ENCODE assay signal across 40 cellular contexts in genomic region chr20:52578559-52578958, GRCh38.
"Had no signal": no experiment of that assay in that cellular context is flagged by ENCODE, and none has a peak within 500 bp of the region (broad histone marks: within the 10 kb centered on the region; RNA-seq: fewer than 3 reads in every experiment).

No MANE protein-coding gene starts in this region.

- H3K36me3 Mint-ChIP-seq: activated naive CD4-positive, alpha-beta T cell treated with anti-CD3 and anti-CD28 coated beads, Interleukin-2, amount 10 ng/mL, durations not matched to agents 7 days and 5 days; activated naive CD8-positive, alpha-beta T cell treated with anti-CD3 and anti-CD28 coated beads, Interleukin-2, amount 10 ng/mL, durations not matched to agents 7 days and 5 days; brain had no signal

- H3K27ac Mint-ChIP-seq: activated naive CD4-positive, alpha-beta T cell treated with anti-CD3 and anti-CD28 coated beads for 36 hours; activated naive CD4-positive, alpha-beta T cell treated with anti-CD3 and anti-CD28 coated beads, Interleukin-2, amount 10 ng/mL, durations not matched to agents 7 days and 5 days; activated naive CD4-positive, alpha-beta T cell treated with anti-CD3 and anti-CD28 coated beads, Interleukin-2, amount 50 U/mL, for 24 hours; activated naive CD4-positive, alpha-beta T cell treated with anti-CD3 and anti-CD28 coated beads, Interleukin-2, amount 50 U/mL, for 72 hours; activated naive CD8-positive, alpha-beta T cell; activated naive CD8-positive, alpha-beta T cell treated with anti-CD3 and anti-CD28 coated beads for 36 hours; activated naive CD8-positive, alpha-beta T cell treated with anti-CD3 and anti-CD28 coated beads, Interleukin-2, amount 10 ng/mL, durations not matched to agents 7 days and 5 days; activated naive CD8-positive, alpha-beta T cell treated with anti-CD3 and anti-CD28 coated beads, Interleukin-2, amount 50 U/mL, for 24 hours; activated T-cell treated with anti-CD3 and anti-CD28 coated beads, Interleukin-2, amount 50 U/mL, for 24 hours; activated T-cell treated with anti-CD3 and anti-CD28 coated beads, Interleukin-2, amount 50 U/mL, for 72 hours; activated T-helper 1 cell treated with anti-CD3 and anti-CD28 coated beads, Interleukin-12 subunit alpha, Interleukin-12 subunit beta, Interleukin-2, Interleukin-4 antibody, amounts not matched to agents 30 ng/mL and 10 ng/mL and 1 ng/mL, durations not matched to agents 14 hours and 24 hours and 36 hours; activated T-helper 17 cell treated with anti-CD3 and anti-CD28 coated beads, Interleukin-2, amount 50 U/mL, for 72 hours; activated T-helper 2 cell treated with anti-CD3 and anti-CD28 coated beads, Interferon-gamma antibody, Interleukin-2, Interleukin-4, amounts not matched to agents 10 μg/mL and 5 μg/mL and 100 μg/mL, durations not matched to agents 14 hours and 24 hours and 36 hours; brain had no signal

- H3K4me1 ChIP-seq: adrenal gland, ascending aorta, body of pancreas, breast epithelium had no signal

- H3K4me3 ChIP-seq: adrenal gland, ascending aorta, body of pancreas, breast epithelium, cardiac muscle cell had no signal

- H3K9me3 ChIP-seq: adrenal gland, ascending aorta, breast epithelium had no signal

- H3K9me3 Mint-ChIP-seq: activated naive CD8-positive, alpha-beta T cell treated with anti-CD3 and anti-CD28 coated beads, Interleukin-2, amount 10 ng/mL, durations not matched to agents 7 days and 5 days had no signal

- H3K4me1 Mint-ChIP-seq: activated naive CD4-positive, alpha-beta T cell treated with anti-CD3 and anti-CD28 coated beads, Interleukin-2, amount 10 ng/mL, durations not matched to agents 7 days and 5 days; activated naive CD4-positive, alpha-beta T cell treated with anti-CD3 and anti-CD28 coated beads, Interleukin-2, amount 50 U/mL, for 24 hours; activated naive CD8-positive, alpha-beta T cell treated with anti-CD3 and anti-CD28 coated beads for 36 hours; activated naive CD8-positive, alpha-beta T cell treated with anti-CD3 and anti-CD28 coated beads, Interleukin-2, amount 10 ng/mL, durations not matched to agents 7 days and 5 days; activated naive CD8-positive, alpha-beta T cell treated with anti-CD3 and anti-CD28 coated beads, Interleukin-2, amount 50 U/mL, for 24 hours; activated T-helper 17 cell treated with anti-CD3 and anti-CD28 coated beads, Interleukin-2, amount 50 U/mL, for 72 hours; brain; central memory CD8-positive, alpha-beta T cell had no signal

- H3K27me3 Mint-ChIP-seq: activated naive CD4-positive, alpha-beta T cell treated with anti-CD3 and anti-CD28 coated beads, Interleukin-2, amount 10 ng/mL, durations not matched to agents 7 days and 5 days; activated naive CD4-positive, alpha-beta T cell treated with anti-CD3 and anti-CD28 coated beads, Interleukin-2, amount 50 U/mL, for 24 hours; activated naive CD8-positive, alpha-beta T cell; activated naive CD8-positive, alpha-beta T cell treated with anti-CD3 and anti-CD28 coated beads for 36 hours; activated naive CD8-positive, alpha-beta T cell treated with anti-CD3 and anti-CD28 coated beads, Interleukin-2, amount 10 ng/mL, durations not matched to agents 7 days and 5 days; activated naive CD8-positive, alpha-beta T cell treated with anti-CD3 and anti-CD28 coated beads, Interleukin-2, amount 50 U/mL, for 24 hours; activated T-cell treated with anti-CD3 and anti-CD28 coated beads, Interleukin-2, amount 50 U/mL, for 24 hours had no signal

- H3K36me3 ChIP-seq: adrenal gland, ascending aorta, brain microvascular endothelial cell, breast epithelium, cardiac muscle cell had no signal

- DNase-seq: activated effector memory CD4-positive, alpha-beta T cell treated with anti-CD3 and anti-CD28 coated beads, Interleukin-2, amount 50 U/mL, for 16 hours; activated effector memory CD4-positive, alpha-beta T cell treated with Interleukin-2 at 50 U/mL for 16 hours; activated gamma-delta T cell; activated gamma-delta T cell treated with Interleukin-2 at 50 U/mL for 16 hours; activated naive CD4-positive, alpha-beta T cell; activated naive CD4-positive, alpha-beta T cell treated with anti-CD3 and anti-CD28 coated beads for 36 hours; activated naive CD4-positive, alpha-beta T cell treated with anti-CD3 and anti-CD28 coated beads, Interleukin-2, amount 10 ng/mL, durations not matched to agents 7 days and 5 days; activated naive CD4-positive, alpha-beta T cell treated with anti-CD3 and anti-CD28 coated beads, Interleukin-2, amount 50 U/mL, for 16 hours; activated naive CD4-positive, alpha-beta T cell treated with Interleukin-2 at 50 U/mL for 16 hours; activated naive CD8-positive, alpha-beta T cell treated with anti-CD3 and anti-CD28 coated beads for 36 hours; activated naive CD8-positive, alpha-beta T cell treated with anti-CD3 and anti-CD28 coated beads, Interleukin-2, amount 10 ng/mL, durations not matched to agents 7 days and 5 days; activated naive CD8-positive, alpha-beta T cell treated with anti-CD3 and anti-CD28 coated beads, Interleukin-2, amount 50 U/mL, for 24 hours; activated T-cell treated with anti-CD3 and anti-CD28 coated beads, Interleukin-2, amount 50 U/mL, for 1 hour; activated T-cell treated with anti-CD3 and anti-CD28 coated beads, Interleukin-2, amount 50 U/mL, for 24 hours; activated T-cell treated with anti-CD3 and anti-CD28 coated beads, Interleukin-2, amount 50 U/mL, for 4 hours; activated T-cell treated with anti-CD3 and anti-CD28 coated beads, Interleukin-2, amount 50 U/mL, for 48 hours; activated T-cell treated with anti-CD3 and anti-CD28 coated beads, Interleukin-2, amount 50 U/mL, for 72 hours; adrenal gland; amniotic stem cell; amygdala; anterior cingulate cortex; aorta; body of pancreas; brain microvascular endothelial cell; caudate nucleus; central memory CD4-positive, alpha-beta T cell; cerebellar nuclear complex had no signal

- ATAC-seq: activated naive CD4-positive, alpha-beta T cell treated with anti-CD3 and anti-CD28 coated beads, Interleukin-2, amount 50 U/mL, for 72 hours; activated naive CD8-positive, alpha-beta T cell treated with anti-CD3 and anti-CD28 coated beads, Interleukin-2, amount 50 U/mL, for 24 hours; activated T-cell treated with anti-CD3 and anti-CD28 coated beads, Interleukin-2, amount 50 U/mL, for 4 hours; activated T-cell treated with anti-CD3 and anti-CD28 coated beads, Interleukin-2, amount 50 U/mL, for 72 hours; activated T-helper 17 cell treated with anti-CD3 and anti-CD28 coated beads, Interleukin-2, amount 50 U/mL, for 72 hours; body of pancreas had no signal

- H3K27ac ChIP-seq: adrenal gland, ascending aorta, body of pancreas, brain microvascular endothelial cell, breast epithelium, cardiac muscle cell had no signal

- H3K27me3 ChIP-seq: adrenal gland, ascending aorta, body of pancreas, brain microvascular endothelial cell, breast epithelium, cardiac muscle cell had no signal

- H3K4me3 Mint-ChIP-seq: activated naive CD4-positive, alpha-beta T cell treated with anti-CD3 and anti-CD28 coated beads for 36 hours; activated naive CD4-positive, alpha-beta T cell treated with anti-CD3 and anti-CD28 coated beads, Interleukin-2, amount 10 ng/mL, durations not matched to agents 7 days and 5 days; activated naive CD4-positive, alpha-beta T cell treated with anti-CD3 and anti-CD28 coated beads, Interleukin-2, amount 50 U/mL, for 24 hours; activated naive CD8-positive, alpha-beta T cell; activated naive CD8-positive, alpha-beta T cell treated with anti-CD3 and anti-CD28 coated beads for 36 hours; activated naive CD8-positive, alpha-beta T cell treated with anti-CD3 and anti-CD28 coated beads, Interleukin-2, amount 10 ng/mL, durations not matched to agents 7 days and 5 days; activated naive CD8-positive, alpha-beta T cell treated with anti-CD3 and anti-CD28 coated beads, Interleukin-2, amount 50 U/mL, for 24 hours; activated T-cell treated with anti-CD3 and anti-CD28 coated beads, Interleukin-2, amount 50 U/mL, for 24 hours; activated T-cell treated with anti-CD3 and anti-CD28 coated beads, Interleukin-2, amount 50 U/mL, for 4 hours; activated T-cell treated with anti-CD3 and anti-CD28 coated beads, Interleukin-2, amount 50 U/mL, for 72 hours; activated T-helper 1 cell treated with anti-CD3 and anti-CD28 coated beads, Interleukin-12 subunit alpha, Interleukin-12 subunit beta, Interleukin-2, Interleukin-4 antibody, amounts not matched to agents 30 ng/mL and 10 ng/mL and 1 ng/mL, durations not matched to agents 14 hours and 24 hours and 36 hours; activated T-helper 17 cell treated with anti-CD3 and anti-CD28 coated beads, Interleukin-2, amount 50 U/mL, for 72 hours; brain; central memory CD8-positive, alpha-beta T cell had no signal

- FAIRE-seq: astrocyte, bronchial epithelial cell had no signal
